ENCODE assay signal across 17 cellular contexts in the genomic region with DNA sequence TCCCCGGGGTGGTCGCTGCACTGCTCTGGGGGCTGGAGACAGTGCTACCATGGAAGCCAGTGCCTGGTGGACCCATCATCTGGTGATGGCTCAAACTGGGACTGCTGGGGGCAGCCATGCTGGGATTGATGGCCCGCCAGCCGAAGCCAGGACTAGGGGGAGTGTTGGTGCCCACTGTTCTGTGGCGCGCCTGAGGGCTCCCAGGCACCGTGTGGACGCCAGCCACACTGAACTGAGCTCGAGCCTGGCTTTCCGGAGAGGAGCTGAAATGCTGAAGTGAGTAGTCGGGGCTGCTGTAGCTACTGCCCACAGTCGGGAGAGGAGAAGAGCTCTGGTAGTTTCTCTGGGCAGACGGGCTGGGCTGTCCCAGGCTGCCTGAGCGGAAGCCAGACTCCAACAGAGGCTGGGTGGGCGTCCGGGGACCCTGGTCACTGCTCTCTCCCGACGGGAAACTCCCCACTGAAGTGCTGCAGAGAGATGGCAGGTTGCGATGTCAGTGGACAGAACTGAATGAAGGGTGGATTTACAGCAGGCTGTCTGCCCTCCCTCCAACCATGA.
DNase-seq lines count a peak whose midpoint lies in the region; ATAC-seq, FAIRE-seq and TF ChIP-seq lines count a peak whose summit lies in the region.
"Had no signal": no experiment of that assay in that cellular context is flagged by ENCODE, and none has a peak within 500 bp of the region (broad histone marks: within the 10 kb centered on the region; RNA-seq: fewer than 3 reads in every experiment).

No MANE protein-coding gene starts in this region.

- no peak for TF ChIP-seq EP300 in stomach (IDR thresholded peaks at IDR 0.05)

- no peak overlapping the region for H3K23ac ChIP-seq in IMR-90 (ENCODE audit: low read depth, low read length)

- no peak for TF ChIP-seq POLR2A in IMR-90 (IDR thresholded peaks at IDR 0.05; ENCODE audit: low read depth, low read length)
- no peak for TF ChIP-seq POLR2A in endothelial cell of umbilical vein (IDR thresholded peaks at IDR 0.05; ENCODE audit: low read depth, low read length)
- no peak for TF ChIP-seq POLR2A in stomach (IDR thresholded peaks at IDR 0.05)

- H3K36me3 Mint-ChIP-seq in nephron progenitor cell (ENCODE audit: low read depth) (peaks cover 21% of the 10 kb centered on the region), CD14-positive monocyte (peaks cover 17 to 40% of the 10 kb centered on the region in 2 donors)

- H3K4me3 Mint-ChIP-seq in nephron progenitor cell: no peak overlapping the region
- no peak overlapping the region for H3K4me3 Mint-ChIP-seq in CD14-positive monocyte
- H3K4me3 Mint-ChIP-seq: CD4-positive, alpha-beta T cell had no signal

- H3K9me3 ChIP-seq in IMR-90 (ENCODE audit: control insufficient read depth, insufficient read depth, low read length): no peaks in the 10 kb centered on the region
- no peaks in the 10 kb centered on the region for H3K9me3 ChIP-seq in endothelial cell of umbilical vein (replicated peaks; ENCODE audit: control insufficient read depth, insufficient read depth, low read length)
- no peaks in the 10 kb centered on the region for H3K9me3 ChIP-seq in stomach
- no peaks in the 10 kb centered on the region for H3K9me3 ChIP-seq in PC-3 (ENCODE audit: low read length)

- H3K36me3 ChIP-seq in IMR-90 (ENCODE audit: control insufficient read depth, insufficient read depth, low read length): peaks cover 74% of the 10 kb centered on the region
- H3K36me3 ChIP-seq in endothelial cell of umbilical vein (ENCODE audit: control insufficient read depth in 2 of 2, extremely low read depth in 1 of 2, insufficient read depth in 2 of 2, low read length in 2 of 2): peaks cover 2 to 5% of the 10 kb centered on the region in 2 experiments
- H3K36me3 ChIP-seq in stomach: peaks cover 69 to 99% (median 92%) of the 10 kb centered on the region in 4 donors
- H3K36me3 ChIP-seq in PC-3 (ENCODE audit: low read depth, low read length): no peaks in the 10 kb centered on the region

- no peak overlapping the region for H2BK20ac ChIP-seq in IMR-90 (ENCODE audit: low read depth, low read length)

- FAIRE-seq in endothelial cell of umbilical vein (lab: Jason Lieb, UNC): no peak

- intact Hi-C loops in IMR-90 (cut with micrococcal nuclease): no loop called here
- intact Hi-C loops in endothelial cell of umbilical vein (cut with micrococcal nuclease): no loop called here
- intact Hi-C loops in stomach (cut with DNase I; ENCODE audit: low total_unique reads): no loop called here
- intact Hi-C loops in PC-3 (cut with micrococcal nuclease): no loop called here
- intact Hi-C loops in CD14-positive monocyte (cut with micrococcal nuclease): no loop called here

- H2AK9ac ChIP-seq in IMR-90 (replicated peaks; ENCODE audit: low read depth, low read length, poor library complexity): no peak overlapping the region

- H3K27ac Mint-ChIP-seq in nephron progenitor cell: peak overlapping the region; percentile 64
- H3K27ac Mint-ChIP-seq in CD14-positive monocyte: no peak overlapping the region
- H3K27ac Mint-ChIP-seq: CD4-positive, alpha-beta T cell had no signal

- no peak overlapping the region; the same call in 1 of the 2 replicates for H3K56ac ChIP-seq in IMR-90 (ENCODE audit: extremely low read depth, insufficient read depth, low read length)

- H4K20me1 ChIP-seq in IMR-90 (ENCODE audit: insufficient read depth, low read length) (peaks cover 21% of the 10 kb centered on the region), endothelial cell of umbilical vein (replicated peaks; ENCODE audit: control insufficient read depth, extremely low read depth, insufficient read depth, low read length) (no peaks in the 10 kb centered on the region), PC-3 (ENCODE audit: low read length) (no peaks in the 10 kb centered on the region)

- H3K79me1 ChIP-seq in IMR-90 (ENCODE audit: low read depth in 1 of 2, low read length in 2 of 2): peaks cover 23 to 35% of the 10 kb centered on the region in 2 experiments

- H3K4me3 ChIP-seq in IMR-90 (ENCODE audit: insufficient read depth, low read depth, low read length) (no peak overlapping the region), endothelial cell of umbilical vein (replicated peaks in 1 of 3; ENCODE audit: insufficient read depth in 1 of 3, low read depth in 1 of 3, low read length in 3 of 3) (no peak overlapping the region), stomach (no peak overlapping the region), PC-3 (ENCODE audit: low read length) (no peak overlapping the region)
- H3K4me3 ChIP-seq: PC-9 had no signal

- H3K9ac ChIP-seq in IMR-90 (ENCODE audit: low read depth, low read length) (no peak overlapping the region), endothelial cell of umbilical vein (replicated peaks; ENCODE audit: extremely low read depth, insufficient read depth, low read length) (no peak overlapping the region), PC-3 (ENCODE audit: low read length) (no peak overlapping the region)

- H3K4me1 ChIP-seq in IMR-90 (ENCODE audit: control insufficient read depth, insufficient read depth, low read length) (no peaks in the 10 kb centered on the region), endothelial cell of umbilical vein (ENCODE audit: control insufficient read depth, extremely low read depth, insufficient read depth, low read length) (peaks cover 36% of the 10 kb centered on the region), stomach (peaks cover 15 to 90% (median 48%) of the 10 kb centered on the region in 4 donors), PC-3 (ENCODE audit: insufficient read depth, low read length) (no peaks in the 10 kb centered on the region)

- in situ Hi-C loops in IMR-90 (cut with MboI; ENCODE audit: low sequenced_read_pairs): no loop called here

- no peaks in the 10 kb centered on the region for H3K9me3 Mint-ChIP-seq in nephron progenitor cell
- H3K9me3 Mint-ChIP-seq in CD14-positive monocyte: no peaks in the 10 kb centered on the region
- H3K9me3 Mint-ChIP-seq: CD4-positive, alpha-beta T cell had no signal

- no peaks in the 10 kb centered on the region for H3K9me2 ChIP-seq in PC-3 (replicated peaks; ENCODE audit: low read length)

- no peak overlapping the region for H3K14ac ChIP-seq in IMR-90 (replicated peaks; ENCODE audit: low read depth, low read length)

- no peaks in the 10 kb centered on the region for H3F3A ChIP-seq in PC-3 (ENCODE audit: low read length, unreplicated experiment)

- no peak overlapping the region for H2AK5ac ChIP-seq in IMR-90 (ENCODE audit: low read depth, low read length)

- no peak overlapping the region for H3K4ac ChIP-seq in IMR-90 (ENCODE audit: low read depth, low read length)

- H3K27ac ChIP-seq in IMR-90 (ENCODE audit: insufficient read depth, low read length) (no peak overlapping the region), endothelial cell of umbilical vein (ENCODE audit: insufficient read depth, low read depth, low read length) (no peak overlapping the region), stomach (peak overlapping the region in 3 of 5 donors; percentile 36 to 72 (median 59)), PC-3 (ENCODE audit: low read length) (no peak overlapping the region)
- H3K27ac ChIP-seq: PC-9 had no signal

- H2BK120ac ChIP-seq in IMR-90 (ENCODE audit: low read depth, low read length): no peak overlapping the region

- no peaks in the 10 kb centered on the region for H3K27me3 ChIP-seq in IMR-90 (ENCODE audit: control insufficient read depth, insufficient read depth, low read length)
- no peaks in the 10 kb centered on the region for H3K27me3 ChIP-seq in endothelial cell of umbilical vein (ENCODE audit: control insufficient read depth in 2 of 2, insufficient read depth in 2 of 2, low read length in 2 of 2)
- no peaks in the 10 kb centered on the region for H3K27me3 ChIP-seq in stomach
- peaks cover 12% of the 10 kb centered on the region; the same call in 1 of the 2 replicates for H3K27me3 ChIP-seq in PC-3 (ENCODE audit: low read length)

- dilution Hi-C loops in IMR-90 (cut with HindIII; ENCODE audit: low sequenced_read_pairs, unreplicated experiment) (no loop called here), endothelial cell of umbilical vein (cut with MboI; ENCODE audit: extremely low pct_ligation_motif_present, low sequenced_read_pairs) (no loop called here)

- BruUV-seq in IMR-90 (replicated peaks; lab: Mats Ljungman, UMichigan) (TSS peak; percentile 84), endothelial cell of umbilical vein (replicated peaks; lab: Mats Ljungman, UMichigan) (TSS peak; percentile 17), PC-3 (replicated peaks; lab: Mats Ljungman, UMichigan) (no TSS peak)

- WGBS in IMR-90 (ENCODE audit: extremely low coverage in 2 of 2, insufficient read length in 1 of 2), 2 experiments: 98% methylated on average over 8 of the region's 19 CpGs; no CpG with 5 or more reads in 1 of the 2 experiments
- whole genome bisulfite sequencing in stomach, 5 donors: 83 to 92% (median 87%) methylated on average over 13 to 19 of the region's 19 CpGs

- POLR2A ChIA-PET in IMR-90 (lab: Charles Lee; ENCODE audit: unreplicated experiment): no interaction called here
- POLR2A ChIA-PET in endothelial cell of umbilical vein (lab: Charles Lee): no interaction called here
- POLR2A ChIA-PET in PC-3 (lab: Charles Lee; ENCODE audit: unreplicated experiment): no interaction called here

- CTCF ChIA-PET in IMR-90 (lab: Yijun Ruan, JAX): no interaction called here
- CTCF ChIA-PET in endothelial cell of umbilical vein (lab: Charles Lee): interaction anchor here (1.4 kb wide), 1 partner anchor 176 kb away, joined by 3 read pairs; no protein-coding TSS in a partner anchor
- CTCF ChIA-PET in PC-3 (lab: Charles Lee): no interaction called here

- no peak overlapping the region for H2BK5ac ChIP-seq in IMR-90 (ENCODE audit: low read depth, low read length, poor library complexity, severe bottlenecking)

- no peak overlapping the region for H3K18ac ChIP-seq in IMR-90 (ENCODE audit: low read depth, low read length)

- H3K4me1 Mint-ChIP-seq in nephron progenitor cell (peaks cover 76% of the 10 kb centered on the region), CD14-positive monocyte (peaks cover 13% of the 10 kb centered on the region)

- no peak for TF ChIP-seq CTCF in IMR-90 (conservative IDR thresholded peaks at IDR 0.05; ENCODE audit: low read depth, low read length)
- no peak for TF ChIP-seq CTCF in endothelial cell of umbilical vein (IDR thresholded peaks at IDR 0.05; ENCODE audit: extremely low read depth in 1 of 2, insufficient read depth in 1 of 2, low read depth in 1 of 2, low read length in 2 of 2)
- TF ChIP-seq CTCF in nephron progenitor cell (IDR thresholded peaks at IDR 0.05): no peak
- TF ChIP-seq CTCF in stomach (IDR thresholded peaks at IDR 0.05): no peak
- no peak for TF ChIP-seq CTCF in PC-3 (conservative IDR thresholded peaks at IDR 0.05; ENCODE audit: low read depth, low read length)
- TF ChIP-seq CTCF in CD14-positive monocyte (IDR thresholded peaks at IDR 0.05): no peak

- H2BK15ac ChIP-seq in IMR-90 (ENCODE audit: low read depth, low read length): no peak overlapping the region

- peaks cover 14% of the 10 kb centered on the region for H3K9me1 ChIP-seq in IMR-90 (ENCODE audit: insufficient read depth, low read length)
- no peaks in the 10 kb centered on the region for H3K9me1 ChIP-seq in endothelial cell of umbilical vein (replicated peaks; ENCODE audit: control insufficient read depth, extremely low read depth, insufficient read depth, low read length)

- ATAC-seq in IMR-90 (ENCODE audit: low read depth) (no peak), PC-3 (no peak)

- no peak for TF ChIP-seq RAD21 in IMR-90 (IDR thresholded peaks at IDR 0.05; ENCODE audit: low read length)

- H3K79me2 ChIP-seq in endothelial cell of umbilical vein (ENCODE audit: control insufficient read depth, insufficient read depth, low read length) (no peaks in the 10 kb centered on the region), PC-3 (ENCODE audit: low read length) (no peaks in the 10 kb centered on the region)

- H4K8ac ChIP-seq in IMR-90 (ENCODE audit: low read depth in 2 of 2, low read length in 2 of 2): no peak overlapping the region

- H2AFZ ChIP-seq in IMR-90 (replicated peaks; ENCODE audit: low read length, poor library complexity) (peak overlapping the region; percentile 44), endothelial cell of umbilical vein (ENCODE audit: low read depth, low read length) (no peak overlapping the region), PC-3 (ENCODE audit: low read length) (no peak overlapping the region)
- H2AFZ ChIP-seq: PC-9 had no signal

- H3K4me2 ChIP-seq in IMR-90 (ENCODE audit: low read depth, low read length): no peak overlapping the region
- no peak overlapping the region for H3K4me2 ChIP-seq in endothelial cell of umbilical vein (ENCODE audit: insufficient read depth, low read length)
- no peak overlapping the region for H3K4me2 ChIP-seq in PC-3 (ENCODE audit: low read length)
- H3K4me2 ChIP-seq: PC-9 had no signal

- DNase-seq in IMR-90 (no peak), endothelial cell of umbilical vein (ENCODE audit: low read depth, low spot score) (no peak), nephron progenitor cell (no peak), stomach (no peak), activated gamma-delta T cell treated with Interleukin-2 at 50 U/mL for 16 hours (no peak), HCEC 1CT (no peak), PC-3 (no peak), CD14-positive monocyte (ENCODE audit: low spot score) (no peak)
- DNase-seq: Calu3; CD4-positive, alpha-beta T cell; H7; Kasumi-1; NCI-H1105 treated with DMSO at 0.1 percent for 48 hours; NCI-H187; NCI-H446; NCI-H748 treated with DMSO at 0.1 percent for 48 hours; PC-9 had no signal

- H3K27me3 Mint-ChIP-seq in nephron progenitor cell (ENCODE audit: low read depth, poor library complexity) (peaks cover 8% of the 10 kb centered on the region), CD14-positive monocyte (ENCODE audit: low read depth in 3 of 3) (peaks cover 0 to 7% (median 0%) of the 10 kb centered on the region in 3 donors)
- H3K27me3 Mint-ChIP-seq: CD4-positive, alpha-beta T cell had no signal

- no peak overlapping the region for H4K91ac ChIP-seq in IMR-90 (ENCODE audit: insufficient read depth, low read depth, low read length)

- H4K5ac ChIP-seq in IMR-90 (ENCODE audit: low read depth, low read length): no peak overlapping the region

Comparison
In these comparisons a context has a peak if more than half of its experiments do, and no peak if none do; other contexts are left out.
1. H3K27ac ChIP-seq: peak in stomach (3 of 5); none in IMR-90 (single experiment), endothelial cell of umbilical vein (single experiment) and PC-3 (single experiment).